In the genomic region with DNA sequence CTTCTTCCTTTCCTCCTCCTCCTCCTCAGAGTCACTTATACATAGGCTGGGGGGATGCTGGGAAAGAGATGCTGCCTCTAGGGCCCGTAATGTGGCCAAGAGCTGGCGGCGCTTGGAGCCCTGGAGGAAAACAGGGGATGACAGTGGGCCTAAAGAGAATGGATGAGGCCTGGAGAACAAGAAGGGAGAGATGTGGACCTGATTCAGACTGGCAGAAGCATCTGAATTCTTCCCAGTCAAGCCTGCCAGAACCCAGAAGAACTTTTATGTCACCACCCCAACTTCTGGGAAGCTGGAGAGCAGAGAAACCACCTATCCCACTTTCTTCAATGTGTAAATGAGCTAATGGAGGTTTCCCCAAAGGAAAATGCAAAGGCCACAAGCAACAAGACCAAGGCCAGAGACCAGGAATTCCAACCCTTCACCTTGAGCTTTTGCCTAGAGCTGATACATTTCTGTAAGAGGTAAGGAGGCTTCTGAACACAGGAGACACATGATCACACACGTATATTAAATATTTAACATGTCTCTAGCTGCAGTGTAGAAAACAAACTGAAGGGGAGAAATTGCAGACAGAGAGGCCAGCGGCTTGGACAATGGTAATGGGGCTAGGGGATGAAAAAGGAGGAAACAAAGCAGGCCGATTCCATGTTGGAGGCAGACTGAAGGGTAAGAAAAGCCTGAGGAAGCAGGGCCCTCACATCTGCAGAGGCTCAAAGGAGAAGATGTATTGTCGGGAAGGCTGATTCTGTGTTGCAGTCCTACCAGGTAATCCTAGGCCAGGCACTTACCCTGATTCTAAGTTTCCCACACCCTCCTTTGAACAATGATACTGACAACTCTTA, we compare ENCODE assay signal across 1 cellular context.
TF ChIP-seq lines count a peak whose summit lies in the region.

No MANE protein-coding gene starts in this region.

TF ChIP-seq in HEK293, 187 proteins besides CTCF, POLR2A, EP300 and RAD21 (continued from another document):
- TF ChIP-seq ATF2 (tag by site-specific recombination; IDR thresholded peaks at IDR 0.05; ENCODE audit: low read depth) (no peak), ZSCAN23 (tag by site-specific recombination; IDR thresholded peaks at IDR 0.05) (no peak), SP2 (tag by site-specific recombination; IDR thresholded peaks at IDR 0.05) (no peak)
- TF ChIP-seq, protein P1, sequence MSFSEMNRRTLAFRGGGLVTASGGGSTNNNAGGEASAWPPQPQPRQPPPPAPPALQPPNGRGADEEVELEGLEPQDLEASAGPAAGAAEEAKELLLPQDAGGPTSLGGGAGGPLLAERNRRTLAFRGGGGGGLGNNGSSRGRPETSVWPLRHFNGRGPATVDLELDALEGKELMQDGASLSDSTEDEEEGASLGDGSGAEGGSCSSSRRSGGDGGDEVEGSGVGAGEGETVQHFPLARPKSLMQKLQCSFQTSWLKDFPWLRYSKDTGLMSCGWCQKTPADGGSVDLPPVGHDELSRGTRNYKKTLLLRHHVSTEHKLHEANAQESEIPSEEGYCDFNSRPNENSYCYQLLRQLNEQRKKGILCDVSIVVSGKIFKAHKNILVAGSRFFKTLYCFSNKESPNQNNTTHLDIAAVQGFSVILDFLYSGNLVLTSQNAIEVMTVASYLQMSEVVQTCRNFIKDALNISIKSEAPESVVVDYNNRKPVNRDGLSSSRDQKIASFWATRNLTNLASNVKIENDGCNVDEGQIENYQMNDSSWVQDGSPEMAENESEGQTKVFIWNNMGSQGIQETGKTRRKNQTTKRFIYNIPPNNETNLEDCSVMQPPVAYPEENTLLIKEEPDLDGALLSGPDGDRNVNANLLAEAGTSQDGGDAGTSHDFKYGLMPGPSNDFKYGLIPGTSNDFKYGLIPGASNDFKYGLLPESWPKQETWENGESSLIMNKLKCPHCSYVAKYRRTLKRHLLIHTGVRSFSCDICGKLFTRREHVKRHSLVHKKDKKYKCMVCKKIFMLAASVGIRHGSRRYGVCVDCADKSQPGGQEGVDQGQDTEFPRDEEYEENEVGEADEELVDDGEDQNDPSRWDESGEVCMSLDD (tag by site-specific recombination; IDR thresholded peaks at IDR 0.05) = no peak
